2 cellular contexts compared by ENCODE assay signal in the genomic region with DNA sequence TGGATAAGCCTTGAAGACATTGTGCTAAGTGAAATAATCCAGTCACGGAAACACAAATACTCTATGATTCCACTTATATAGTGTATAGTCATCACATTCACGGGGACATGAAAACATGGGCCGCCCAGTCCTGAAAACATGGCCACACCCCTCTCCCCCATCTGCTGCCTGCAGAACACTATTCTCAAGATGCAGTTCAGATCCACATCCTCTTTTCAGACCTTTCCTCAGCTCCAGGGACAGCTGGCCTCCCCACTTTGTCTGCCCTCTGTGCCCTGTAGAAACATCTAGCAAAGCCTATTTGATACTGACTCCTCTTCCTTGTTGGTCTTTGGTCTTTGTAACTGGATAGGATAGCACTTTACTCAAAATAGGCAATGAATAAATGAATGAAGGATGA.
TF ChIP-seq lines count a peak whose summit lies in the region.

No MANE protein-coding gene starts in this region.

TF ChIP-seq in SK-N-SH, 30 proteins besides CTCF, POLR2A, EP300 and RAD21:
- TF ChIP-seq FOXM1 (IDR thresholded peaks at IDR 0.05; ENCODE audit: low read depth) (no peak), NFIC (IDR thresholded peaks at IDR 0.05; ENCODE audit: borderline replicate concordance) (no peak), GABPA (IDR thresholded peaks at IDR 0.05; ENCODE audit: low read depth) (no peak), RXRA (IDR thresholded peaks at IDR 0.05; ENCODE audit: borderline replicate concordance, low read depth) (no peak), CHD2 (IDR thresholded peaks at IDR 0.05; ENCODE audit: low read length, partially characterized antibody) (no peak), PBX3 (IDR thresholded peaks at IDR 0.05) (no peak), IRF3 (IDR thresholded peaks at IDR 0.05; ENCODE audit: low read depth, low read length) (no peak), JUND (IDR thresholded peaks at IDR 0.05) (no peak), EZH2phosphoT487 (IDR thresholded peaks at IDR 0.05; ENCODE audit: borderline replicate concordance, low read depth) (no peak)
- TF ChIP-seq, protein P1, sequence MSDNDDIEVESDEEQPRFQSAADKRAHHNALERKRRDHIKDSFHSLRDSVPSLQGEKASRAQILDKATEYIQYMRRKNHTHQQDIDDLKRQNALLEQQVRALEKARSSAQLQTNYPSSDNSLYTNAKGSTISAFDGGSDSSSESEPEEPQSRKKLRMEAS (IDR thresholded peaks at IDR 0.05; ENCODE audit: low read depth) = no peak
TF ChIP-seq in SK-N-SH: peak in this region for 0.

TF ChIP-seq in SK-N-SH treated with all-trans-retinoic acid at 6 μM for 48 hours, 23 proteins besides CTCF, POLR2A, EP300 and RAD21:
- no peak for TF ChIP-seq PPARA (CRISPR knock-in tag; IDR thresholded peaks at IDR 0.05; ENCODE audit: borderline replicate concordance)
- TF ChIP-seq ESRRG (CRISPR knock-in tag; IDR thresholded peaks at IDR 0.05) = no peak
- no peak for TF ChIP-seq ZC3H10 (CRISPR knock-in tag; IDR thresholded peaks at IDR 0.05)
- TF ChIP-seq, protein P2, sequence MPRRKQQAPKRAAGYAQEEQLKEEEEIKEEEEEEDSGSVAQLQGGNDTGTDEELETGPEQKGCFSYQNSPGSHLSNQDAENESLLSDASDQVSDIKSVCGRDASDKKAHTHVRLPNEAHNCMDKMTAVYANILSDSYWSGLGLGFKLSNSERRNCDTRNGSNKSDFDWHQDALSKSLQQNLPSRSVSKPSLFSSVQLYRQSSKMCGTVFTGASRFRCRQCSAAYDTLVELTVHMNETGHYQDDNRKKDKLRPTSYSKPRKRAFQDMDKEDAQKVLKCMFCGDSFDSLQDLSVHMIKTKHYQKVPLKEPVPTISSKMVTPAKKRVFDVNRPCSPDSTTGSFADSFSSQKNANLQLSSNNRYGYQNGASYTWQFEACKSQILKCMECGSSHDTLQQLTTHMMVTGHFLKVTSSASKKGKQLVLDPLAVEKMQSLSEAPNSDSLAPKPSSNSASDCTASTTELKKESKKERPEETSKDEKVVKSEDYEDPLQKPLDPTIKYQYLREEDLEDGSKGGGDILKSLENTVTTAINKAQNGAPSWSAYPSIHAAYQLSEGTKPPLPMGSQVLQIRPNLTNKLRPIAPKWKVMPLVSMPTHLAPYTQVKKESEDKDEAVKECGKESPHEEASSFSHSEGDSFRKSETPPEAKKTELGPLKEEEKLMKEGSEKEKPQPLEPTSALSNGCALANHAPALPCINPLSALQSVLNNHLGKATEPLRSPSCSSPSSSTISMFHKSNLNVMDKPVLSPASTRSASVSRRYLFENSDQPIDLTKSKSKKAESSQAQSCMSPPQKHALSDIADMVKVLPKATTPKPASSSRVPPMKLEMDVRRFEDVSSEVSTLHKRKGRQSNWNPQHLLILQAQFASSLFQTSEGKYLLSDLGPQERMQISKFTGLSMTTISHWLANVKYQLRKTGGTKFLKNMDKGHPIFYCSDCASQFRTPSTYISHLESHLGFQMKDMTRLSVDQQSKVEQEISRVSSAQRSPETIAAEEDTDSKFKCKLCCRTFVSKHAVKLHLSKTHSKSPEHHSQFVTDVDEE (CRISPR knock-in tag; IDR thresholded peaks at IDR 0.05) = no peak
- no peak for TF ChIP-seq ZNF70 (CRISPR knock-in tag; IDR thresholded peaks at IDR 0.05)
- TF ChIP-seq, protein P3, sequence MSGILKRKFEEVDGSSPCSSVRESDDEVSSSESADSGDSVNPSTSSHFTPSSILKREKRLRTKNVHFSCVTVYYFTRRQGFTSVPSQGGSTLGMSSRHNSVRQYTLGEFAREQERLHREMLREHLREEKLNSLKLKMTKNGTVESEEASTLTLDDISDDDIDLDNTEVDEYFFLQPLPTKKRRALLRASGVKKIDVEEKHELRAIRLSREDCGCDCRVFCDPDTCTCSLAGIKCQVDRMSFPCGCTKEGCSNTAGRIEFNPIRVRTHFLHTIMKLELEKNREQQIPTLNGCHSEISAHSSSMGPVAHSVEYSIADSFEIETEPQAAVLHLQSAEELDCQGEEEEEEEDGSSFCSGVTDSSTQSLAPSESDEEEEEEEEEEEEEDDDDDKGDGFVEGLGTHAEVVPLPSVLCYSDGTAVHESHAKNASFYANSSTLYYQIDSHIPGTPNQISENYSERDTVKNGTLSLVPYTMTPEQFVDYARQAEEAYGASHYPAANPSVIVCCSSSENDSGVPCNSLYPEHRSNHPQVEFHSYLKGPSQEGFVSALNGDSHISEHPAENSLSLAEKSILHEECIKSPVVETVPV (CRISPR knock-in tag; IDR thresholded peaks at IDR 0.05) = no peak
- no peak for TF ChIP-seq TOX (CRISPR knock-in tag; IDR thresholded peaks at IDR 0.05; ENCODE audit: borderline replicate concordance)
- TF ChIP-seq GLIS3 (CRISPR knock-in tag; IDR thresholded peaks at IDR 0.05) = no peak
- no peak for TF ChIP-seq POU6F1 (CRISPR knock-in tag; IDR thresholded peaks at IDR 0.05; ENCODE audit: borderline replicate concordance, low read depth)
